Comparison of ENCODE assay signal across 1 cellular context in the genomic region with DNA sequence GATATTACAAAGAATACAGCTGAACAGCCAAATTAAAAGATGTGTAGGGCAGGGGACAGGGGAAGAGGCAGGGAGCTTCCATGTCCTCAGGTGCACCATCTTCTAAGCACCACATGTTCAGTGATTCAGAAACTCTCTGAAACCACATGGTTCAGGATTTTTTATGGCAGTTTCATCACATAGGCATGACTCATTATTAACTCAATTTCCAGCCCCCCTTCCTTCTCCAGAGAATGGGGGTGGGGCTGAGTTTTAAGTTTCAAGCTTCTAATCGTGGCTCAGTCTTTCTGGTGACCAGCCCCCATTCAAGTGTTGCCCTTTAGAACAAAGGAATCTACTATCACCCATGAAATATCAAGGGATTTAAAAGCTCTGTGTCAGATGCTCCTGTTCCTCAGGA.
TF ChIP-seq lines count a peak whose summit lies in the region.

No MANE protein-coding gene starts in this region.

TF ChIP-seq in HEK293, 187 proteins besides CTCF, POLR2A, EP300 and RAD21 (continued from another document):
- TF ChIP-seq, protein P1, sequence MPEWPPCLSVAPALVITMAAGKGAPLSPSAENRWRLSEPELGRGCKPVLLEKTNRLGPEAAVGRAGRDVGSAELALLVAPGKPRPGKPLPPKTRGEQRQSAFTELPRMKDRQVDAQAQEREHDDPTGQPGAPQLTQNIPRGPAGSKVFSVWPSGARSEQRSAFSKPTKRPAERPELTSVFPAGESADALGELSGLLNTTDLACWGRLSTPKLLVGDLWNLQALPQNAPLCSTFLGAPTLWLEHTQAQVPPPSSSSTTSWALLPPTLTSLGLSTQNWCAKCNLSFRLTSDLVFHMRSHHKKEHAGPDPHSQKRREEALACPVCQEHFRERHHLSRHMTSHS (tag by site-specific recombination; IDR thresholded peaks at IDR 0.05): no peak
- no peak for TF ChIP-seq ZNF501 (tag by site-specific recombination; IDR thresholded peaks at IDR 0.05)
- TF ChIP-seq SCRT1 (tag by site-specific recombination; IDR thresholded peaks at IDR 0.05; ENCODE audit: borderline replicate concordance): no peak
- TF ChIP-seq ZNF274 (IDR thresholded peaks at IDR 0.05; ENCODE audit: low read length): no peak
- no peak for TF ChIP-seq ZNF274 (tag by site-specific recombination; IDR thresholded peaks at IDR 0.05; ENCODE audit: borderline replicate concordance)
- TF ChIP-seq ZNF621 (tag by site-specific recombination; IDR thresholded peaks at IDR 0.05): no peak
- no peak for TF ChIP-seq ZNF571 (tag by site-specific recombination; IDR thresholded peaks at IDR 0.05)
- TF ChIP-seq, protein P2, sequence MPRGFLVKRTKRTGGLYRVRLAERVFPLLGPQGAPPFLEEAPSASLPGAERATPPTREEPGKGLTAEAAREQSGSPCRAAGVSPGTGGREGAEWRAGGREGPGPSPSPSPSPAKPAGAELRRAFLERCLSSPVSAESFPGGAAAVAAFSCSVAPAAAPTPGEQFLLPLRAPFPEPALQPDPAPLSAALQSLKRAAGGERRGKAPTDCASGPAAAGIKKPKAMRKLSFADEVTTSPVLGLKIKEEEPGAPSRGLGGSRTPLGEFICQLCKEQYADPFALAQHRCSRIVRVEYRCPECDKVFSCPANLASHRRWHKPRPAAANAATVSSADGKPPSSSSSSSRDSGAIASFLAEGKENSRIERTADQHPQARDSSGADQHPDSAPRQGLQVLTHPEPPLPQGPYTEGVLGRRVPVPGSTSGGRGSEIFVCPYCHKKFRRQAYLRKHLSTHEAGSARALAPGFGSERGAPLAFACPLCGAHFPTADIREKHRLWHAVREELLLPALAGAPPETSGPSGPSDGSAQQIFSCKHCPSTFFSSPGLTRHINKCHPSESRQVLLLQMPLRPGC (tag by site-specific recombination; IDR thresholded peaks at IDR 0.05): no peak
- TF ChIP-seq, protein P3, sequence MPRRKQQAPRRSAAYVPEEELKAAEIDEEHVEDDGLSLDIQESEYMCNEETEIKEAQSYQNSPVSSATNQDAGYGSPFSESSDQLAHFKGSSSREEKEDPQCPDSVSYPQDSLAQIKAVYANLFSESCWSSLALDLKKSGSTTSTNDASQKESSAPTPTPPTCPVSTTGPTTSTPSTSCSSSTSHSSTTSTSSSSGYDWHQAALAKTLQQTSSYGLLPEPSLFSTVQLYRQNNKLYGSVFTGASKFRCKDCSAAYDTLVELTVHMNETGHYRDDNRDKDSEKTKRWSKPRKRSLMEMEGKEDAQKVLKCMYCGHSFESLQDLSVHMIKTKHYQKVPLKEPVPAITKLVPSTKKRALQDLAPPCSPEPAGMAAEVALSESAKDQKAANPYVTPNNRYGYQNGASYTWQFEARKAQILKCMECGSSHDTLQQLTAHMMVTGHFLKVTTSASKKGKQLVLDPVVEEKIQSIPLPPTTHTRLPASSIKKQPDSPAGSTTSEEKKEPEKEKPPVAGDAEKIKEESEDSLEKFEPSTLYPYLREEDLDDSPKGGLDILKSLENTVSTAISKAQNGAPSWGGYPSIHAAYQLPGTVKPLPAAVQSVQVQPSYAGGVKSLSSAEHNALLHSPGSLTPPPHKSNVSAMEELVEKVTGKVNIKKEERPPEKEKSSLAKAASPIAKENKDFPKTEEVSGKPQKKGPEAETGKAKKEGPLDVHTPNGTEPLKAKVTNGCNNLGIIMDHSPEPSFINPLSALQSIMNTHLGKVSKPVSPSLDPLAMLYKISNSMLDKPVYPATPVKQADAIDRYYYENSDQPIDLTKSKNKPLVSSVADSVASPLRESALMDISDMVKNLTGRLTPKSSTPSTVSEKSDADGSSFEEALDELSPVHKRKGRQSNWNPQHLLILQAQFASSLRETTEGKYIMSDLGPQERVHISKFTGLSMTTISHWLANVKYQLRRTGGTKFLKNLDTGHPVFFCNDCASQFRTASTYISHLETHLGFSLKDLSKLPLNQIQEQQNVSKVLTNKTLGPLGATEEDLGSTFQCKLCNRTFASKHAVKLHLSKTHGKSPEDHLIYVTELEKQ (tag by site-specific recombination; IDR thresholded peaks at IDR 0.05; ENCODE audit: borderline replicate concordance): no peak
- TF ChIP-seq, protein P4, sequence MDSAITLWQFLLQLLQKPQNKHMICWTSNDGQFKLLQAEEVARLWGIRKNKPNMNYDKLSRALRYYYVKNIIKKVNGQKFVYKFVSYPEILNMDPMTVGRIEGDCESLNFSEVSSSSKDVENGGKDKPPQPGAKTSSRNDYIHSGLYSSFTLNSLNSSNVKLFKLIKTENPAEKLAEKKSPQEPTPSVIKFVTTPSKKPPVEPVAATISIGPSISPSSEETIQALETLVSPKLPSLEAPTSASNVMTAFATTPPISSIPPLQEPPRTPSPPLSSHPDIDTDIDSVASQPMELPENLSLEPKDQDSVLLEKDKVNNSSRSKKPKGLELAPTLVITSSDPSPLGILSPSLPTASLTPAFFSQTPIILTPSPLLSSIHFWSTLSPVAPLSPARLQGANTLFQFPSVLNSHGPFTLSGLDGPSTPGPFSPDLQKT (IDR thresholded peaks at IDR 0.05; ENCODE audit: borderline replicate concordance, low read depth, low read length): no peak
- TF ChIP-seq ZNF660 (tag by site-specific recombination; IDR thresholded peaks at IDR 0.05): peak; percentile 30; the same call in 1 of the 2 replicates
- TF ChIP-seq ZNF302 (tag by site-specific recombination; IDR thresholded peaks at IDR 0.05; ENCODE audit: low read depth): no peak
- no peak for TF ChIP-seq ZNF837 (tag by site-specific recombination; IDR thresholded peaks at IDR 0.05)
- TF ChIP-seq ZNF76 (tag by site-specific recombination; IDR thresholded peaks at IDR 0.05; ENCODE audit: borderline replicate concordance, low read depth): no peak
- no peak for TF ChIP-seq TRIM28 (IDR thresholded peaks at IDR 0.05; ENCODE audit: borderline replicate concordance, low read length)
- no peak for TF ChIP-seq ZNF140 (tag by site-specific recombination; IDR thresholded peaks at IDR 0.05)
- no peak for TF ChIP-seq ZBTB17 (tag by site-specific recombination; IDR thresholded peaks at IDR 0.05)
- no peak for TF ChIP-seq FEZF1 (tag by site-specific recombination; IDR thresholded peaks at IDR 0.05)
- TF ChIP-seq, protein P5, sequence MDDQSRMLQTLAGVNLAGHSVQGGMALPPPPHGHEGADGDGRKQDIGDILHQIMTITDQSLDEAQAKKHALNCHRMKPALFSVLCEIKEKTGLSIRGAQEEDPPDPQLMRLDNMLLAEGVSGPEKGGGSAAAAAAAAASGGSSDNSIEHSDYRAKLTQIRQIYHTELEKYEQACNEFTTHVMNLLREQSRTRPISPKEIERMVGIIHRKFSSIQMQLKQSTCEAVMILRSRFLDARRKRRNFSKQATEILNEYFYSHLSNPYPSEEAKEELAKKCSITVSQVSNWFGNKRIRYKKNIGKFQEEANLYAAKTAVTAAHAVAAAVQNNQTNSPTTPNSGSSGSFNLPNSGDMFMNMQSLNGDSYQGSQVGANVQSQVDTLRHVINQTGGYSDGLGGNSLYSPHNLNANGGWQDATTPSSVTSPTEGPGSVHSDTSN (CRISPR knock-in tag; IDR thresholded peaks at IDR 0.05): no peak
- no peak for TF ChIP-seq ZNF146 (tag by site-specific recombination; IDR thresholded peaks at IDR 0.05)
- no peak for TF ChIP-seq GLIS1 (tag by site-specific recombination; IDR thresholded peaks at IDR 0.05)
- no peak for TF ChIP-seq ZNF24 (tag by site-specific recombination; IDR thresholded peaks at IDR 0.05)
- TF ChIP-seq ZSCAN16 (tag by site-specific recombination; IDR thresholded peaks at IDR 0.05): no peak
- TF ChIP-seq ZNF514 (tag by site-specific recombination; IDR thresholded peaks at IDR 0.05): no peak
- no peak for TF ChIP-seq ZNF658 (tag by site-specific recombination; IDR thresholded peaks at IDR 0.05)
- no peak for TF ChIP-seq ZNF747 (tag by site-specific recombination; IDR thresholded peaks at IDR 0.05)
- TF ChIP-seq KLF16 (tag by site-specific recombination; IDR thresholded peaks at IDR 0.05): no peak
- TF ChIP-seq ZNF776 (tag by site-specific recombination; IDR thresholded peaks at IDR 0.05; ENCODE audit: borderline replicate concordance): no peak
- no peak for TF ChIP-seq KLF7 (tag by site-specific recombination; IDR thresholded peaks at IDR 0.05; ENCODE audit: borderline replicate concordance)
- TF ChIP-seq ZEB2 (tag by site-specific recombination; IDR thresholded peaks at IDR 0.05): 0 out of 2 replicates have a peak, but pooled peaks have one; percentile 34
- TF ChIP-seq ZBTB1 (tag by site-specific recombination; IDR thresholded peaks at IDR 0.05): no peak
- TF ChIP-seq, protein P6, sequence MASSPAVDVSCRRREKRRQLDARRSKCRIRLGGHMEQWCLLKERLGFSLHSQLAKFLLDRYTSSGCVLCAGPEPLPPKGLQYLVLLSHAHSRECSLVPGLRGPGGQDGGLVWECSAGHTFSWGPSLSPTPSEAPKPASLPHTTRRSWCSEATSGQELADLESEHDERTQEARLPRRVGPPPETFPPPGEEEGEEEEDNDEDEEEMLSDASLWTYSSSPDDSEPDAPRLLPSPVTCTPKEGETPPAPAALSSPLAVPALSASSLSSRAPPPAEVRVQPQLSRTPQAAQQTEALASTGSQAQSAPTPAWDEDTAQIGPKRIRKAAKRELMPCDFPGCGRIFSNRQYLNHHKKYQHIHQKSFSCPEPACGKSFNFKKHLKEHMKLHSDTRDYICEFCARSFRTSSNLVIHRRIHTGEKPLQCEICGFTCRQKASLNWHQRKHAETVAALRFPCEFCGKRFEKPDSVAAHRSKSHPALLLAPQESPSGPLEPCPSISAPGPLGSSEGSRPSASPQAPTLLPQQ (tag by site-specific recombination; IDR thresholded peaks at IDR 0.05): 0 out of 2 replicates have a peak, but pooled peaks have one; percentile 46
- no peak for TF ChIP-seq ZNF768 (tag by site-specific recombination; IDR thresholded peaks at IDR 0.05)
